24 cellular contexts compared by ENCODE assay signal in the genomic region with DNA sequence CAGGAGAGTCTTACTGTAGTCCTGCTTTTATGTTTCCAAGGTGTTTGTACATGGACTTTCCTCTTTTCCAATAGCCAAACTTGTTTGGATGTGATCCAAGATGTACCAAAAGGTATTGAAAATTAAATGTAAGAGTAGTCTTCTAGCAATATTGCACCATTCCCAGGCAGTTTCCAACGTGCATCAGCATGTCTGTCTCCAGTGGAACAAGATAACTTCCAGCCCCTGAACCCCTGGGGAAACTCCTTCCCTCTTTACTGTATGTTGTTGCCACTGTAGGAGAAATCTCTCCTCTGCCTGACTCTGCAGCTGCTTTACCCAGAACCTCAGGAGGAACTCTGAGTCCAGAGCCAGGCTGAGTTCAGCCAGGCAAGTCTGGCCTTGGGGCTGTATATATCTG.
"Had no signal": no experiment of that assay in that cellular context is flagged by ENCODE, and none has a peak within 500 bp of the region (broad histone marks: within the 10 kb centered on the region; RNA-seq: fewer than 3 reads in every experiment).

No MANE protein-coding gene starts in this region.

- H3K9me3 Mint-ChIP-seq: activated CD4-positive, alpha-beta memory T cell treated with anti-CD3 and anti-CD28 coated beads for 36 hours; immature natural killer cell; natural killer cell; WTC11 had no signal

- H3K27me3 ChIP-seq: adrenal gland, hepatocyte, left lung, neutrophil, ovary, spleen, upper lobe of right lung had no signal

- ATAC-seq: activated CD4-positive, alpha-beta T cell treated with anti-CD3 and anti-CD28 coated beads for 36 hours; activated CD8-positive, alpha-beta memory T cell treated with anti-CD3 and anti-CD28 coated beads, Interleukin-2, amount 10 ng/mL, durations not matched to agents 7 days and 5 days; left lung; natural killer cell; upper lobe of right lung; WTC11 had no signal

- H3K27ac ChIP-seq: adrenal gland, hepatocyte, left lung, neutrophil, ovary, prostate gland, spleen, upper lobe of right lung had no signal

- H3K9me3 ChIP-seq: adrenal gland, left lung, neutrophil, ovary, prostate gland, spleen, upper lobe of right lung had no signal

- H3K27ac Mint-ChIP-seq: activated CD4-positive, alpha-beta memory T cell treated with anti-CD3 and anti-CD28 coated beads for 36 hours; activated CD4-positive, alpha-beta T cell treated with anti-CD3 and anti-CD28 coated beads for 36 hours; activated CD8-positive, alpha-beta memory T cell treated with anti-CD3 and anti-CD28 coated beads, Interleukin-2, amount 10 ng/mL, durations not matched to agents 7 days and 5 days; activated naive CD8-positive, alpha-beta T cell; natural killer cell; WTC11 had no signal

- FAIRE-seq: astrocyte had no signal

- DNase-seq: activated CD4-positive, alpha-beta memory T cell treated with anti-CD3 and anti-CD28 coated beads for 36 hours; activated CD4-positive, alpha-beta T cell treated with anti-CD3 and anti-CD28 coated beads for 36 hours; activated CD8-positive, alpha-beta memory T cell treated with anti-CD3 and anti-CD28 coated beads, Interleukin-2, amount 10 ng/mL, durations not matched to agents 7 days and 5 days; activated naive CD4-positive, alpha-beta T cell; activated T-cell treated with anti-CD3 and anti-CD28 coated beads for 4 hours; adrenal gland; cortex of kidney; immature natural killer cell; kidney glomerular epithelial cell; left lung; natural killer cell; ovary; spleen; stimulated activated CD4-positive, alpha-beta T cell treated with anti-CD3 and anti-CD28 coated beads, Interleukin-4, amount 100 ng/mL, for 1 hour; stimulated activated naive CD4-positive, alpha-beta T cell treated with Interleukin-2 at 50 U/mL for 16 hours; T1000; upper lobe of right lung had no signal

- H3K4me3 Mint-ChIP-seq: activated CD4-positive, alpha-beta memory T cell treated with anti-CD3 and anti-CD28 coated beads for 36 hours; activated CD4-positive, alpha-beta T cell treated with anti-CD3 and anti-CD28 coated beads for 36 hours; activated CD8-positive, alpha-beta memory T cell treated with anti-CD3 and anti-CD28 coated beads, Interleukin-2, amount 10 ng/mL, durations not matched to agents 7 days and 5 days; activated naive CD8-positive, alpha-beta T cell; immature natural killer cell; natural killer cell; WTC11 had no signal

- H3K4me1 Mint-ChIP-seq: activated CD4-positive, alpha-beta T cell treated with anti-CD3 and anti-CD28 coated beads for 36 hours; immature natural killer cell; natural killer cell; WTC11 had no signal

- H3K4me3 ChIP-seq: adrenal gland, hepatocyte, left lung, lung, ovary, prostate gland, spleen, upper lobe of right lung had no signal

- H3K4me1 ChIP-seq: adrenal gland, left lung, prostate gland, spleen, upper lobe of right lung had no signal

- H3K27me3 Mint-ChIP-seq: activated CD4-positive, alpha-beta memory T cell treated with anti-CD3 and anti-CD28 coated beads for 36 hours; activated CD4-positive, alpha-beta T cell treated with anti-CD3 and anti-CD28 coated beads for 36 hours; activated CD8-positive, alpha-beta memory T cell treated with anti-CD3 and anti-CD28 coated beads, Interleukin-2, amount 10 ng/mL, durations not matched to agents 7 days and 5 days; activated naive CD8-positive, alpha-beta T cell had no signal

- H3K36me3 ChIP-seq: ovary had no signal
